15 cellular contexts compared by ENCODE assay signal in genomic region chr21:39106881-39107462, GRCh38.
DNase-seq lines count a peak whose midpoint lies in the region; ATAC-seq and TF ChIP-seq lines count a peak whose summit lies in the region.
"Had no signal": no experiment of that assay in that cellular context is flagged by ENCODE, and none has a peak within 500 bp of the region (broad histone marks: within the 10 kb centered on the region; RNA-seq: fewer than 3 reads in every experiment).

No MANE protein-coding gene starts in this region.

- H3K27ac ChIP-seq in BLaER1: no peak overlapping the region
- peak overlapping the region; percentile 71 for H3K27ac ChIP-seq in neutrophil
- H3K27ac ChIP-seq: GM23248 had no signal

- H3K4me3 Mint-ChIP-seq in CD14-positive monocyte (no peak overlapping the region), endothelial cell (ENCODE audit: unreplicated experiment) (no peak overlapping the region)
- no peak overlapping the region for H3K4me3 Mint-ChIP-seq in activated naive CD4-positive, alpha-beta T cell treated with anti-CD3 and anti-CD28 coated beads for 36 hours
- H3K4me3 Mint-ChIP-seq: B cell; CD8-positive, alpha-beta memory T cell had no signal

- H3K9me3 Mint-ChIP-seq in CD14-positive monocyte (peaks cover 0 to 4% (median 0%) of the 10 kb centered on the region in 7 donors), endothelial cell (ENCODE audit: unreplicated experiment) (no peaks in the 10 kb centered on the region)
- H3K9me3 Mint-ChIP-seq in activated naive CD4-positive, alpha-beta T cell treated with anti-CD3 and anti-CD28 coated beads for 36 hours: no peaks in the 10 kb centered on the region
- H3K9me3 Mint-ChIP-seq: CD8-positive, alpha-beta memory T cell had no signal

- no peaks in the 10 kb centered on the region for H4K20me1 ChIP-seq in BLaER1

- H3K9me3 ChIP-seq in BLaER1: 0 out of 2 replicates have a peak, but pooled peaks cover 5% of the 10 kb centered on the region
- H3K9me3 ChIP-seq in neutrophil: no peaks in the 10 kb centered on the region
- H3K9me3 ChIP-seq: Caco-2, HAP-1 had no signal

- H3K27ac Mint-ChIP-seq in CD14-positive monocyte: peak overlapping the region in 5 of 7 donors; percentile 49 to 97 (median 83)
- H3K27ac Mint-ChIP-seq in endothelial cell (ENCODE audit: unreplicated experiment): peak overlapping the region; percentile 77
- no peak overlapping the region for H3K27ac Mint-ChIP-seq in activated naive CD4-positive, alpha-beta T cell treated with anti-CD3 and anti-CD28 coated beads for 36 hours
- H3K27ac Mint-ChIP-seq: B cell; CD8-positive, alpha-beta memory T cell had no signal

- H3K36me3 Mint-ChIP-seq in CD14-positive monocyte (peaks cover 0 to 3% of the 10 kb centered on the region in 2 donors), endothelial cell (ENCODE audit: low read depth, unreplicated experiment) (no peaks in the 10 kb centered on the region)
- H3K36me3 Mint-ChIP-seq in activated naive CD4-positive, alpha-beta T cell treated with anti-CD3 and anti-CD28 coated beads for 36 hours (ENCODE audit: low read depth): no peaks in the 10 kb centered on the region
- H3K36me3 Mint-ChIP-seq: CD8-positive, alpha-beta memory T cell had no signal

- DNase-seq in CD14-positive monocyte (ENCODE audit: low spot score): no peak
- DNase-seq in endothelial cell (ENCODE audit: low spot score): no peak
- no peak for DNase-seq in epidermal melanocyte (ENCODE audit: insufficient read length, low spot score)
- DNase-seq in activated naive CD4-positive, alpha-beta T cell treated with anti-CD3 and anti-CD28 coated beads for 36 hours: no peak
- no peak for DNase-seq in NCI-H2227 (lab: John Stamatoyannopoulos, UW; ENCODE audit: unreplicated experiment)
- DNase-seq: Caco-2; CD8-positive, alpha-beta memory T cell; DMS 273 treated with DMSO at 0.1 percent for 48 hours; GM23248 had no signal

- H3K4me3 ChIP-seq in BLaER1 (no peak overlapping the region), neutrophil (ENCODE audit: low read depth in 1 of 2, low read length in 1 of 2) (no peak overlapping the region)
- H3K4me3 ChIP-seq: GM23248, HAP-1, K562 had no signal

- peaks cover 0 to 2% (median 2%) of the 10 kb centered on the region in 3 donors for H3K27me3 Mint-ChIP-seq in CD14-positive monocyte (ENCODE audit: low read depth in 3 of 3)
- peaks cover 4% of the 10 kb centered on the region for H3K27me3 Mint-ChIP-seq in endothelial cell (ENCODE audit: unreplicated experiment)
- H3K27me3 Mint-ChIP-seq in activated naive CD4-positive, alpha-beta T cell treated with anti-CD3 and anti-CD28 coated beads for 36 hours (ENCODE audit: low read depth): peaks cover 7% of the 10 kb centered on the region

- no peak for ATAC-seq in GM19455 (IDR thresholded peaks at IDR 0.05; ENCODE audit: unreplicated experiment)

- TF ChIP-seq CTCF in CD14-positive monocyte (IDR thresholded peaks at IDR 0.05) (no peak), endothelial cell (IDR thresholded peaks at IDR 0.05; ENCODE audit: unreplicated experiment) (no peak), neutrophil (IDR thresholded peaks at IDR 0.05) (no peak)

- H3K9ac ChIP-seq in BLaER1: no peak overlapping the region
- H3K9ac ChIP-seq: GM23248 had no signal

- H3K4me1 Mint-ChIP-seq in CD14-positive monocyte (peaks cover 57% of the 10 kb centered on the region), endothelial cell (ENCODE audit: unreplicated experiment) (peaks cover 6% of the 10 kb centered on the region)
- no peaks in the 10 kb centered on the region for H3K4me1 Mint-ChIP-seq in activated naive CD4-positive, alpha-beta T cell treated with anti-CD3 and anti-CD28 coated beads for 36 hours (ENCODE audit: low read depth)
- H3K4me1 Mint-ChIP-seq: B cell; CD8-positive, alpha-beta memory T cell had no signal

- H3K4me1 ChIP-seq in BLaER1 (peaks cover 12% of the 10 kb centered on the region), neutrophil (ENCODE audit: control insufficient read depth in 1 of 2, insufficient read depth in 1 of 2, low read depth in 1 of 2, low read length in 1 of 2) (peaks cover 34 to 37% of the 10 kb centered on the region in 2 experiments)
- H3K4me1 ChIP-seq: Caco-2, HAP-1 had no signal

- H3K4me2 ChIP-seq in BLaER1: peak overlapping the region; percentile 65

- CTCF ChIA-PET in activated naive CD4-positive, alpha-beta T cell treated with anti-CD3 and anti-CD28 coated beads for 36 hours (lab: Charles Lee): no interaction called here

- H3K27me3 ChIP-seq in BLaER1 (no peaks in the 10 kb centered on the region), neutrophil (no peaks in the 10 kb centered on the region)

- intact Hi-C loops in CD14-positive monocyte (cut with micrococcal nuclease): no loop called here
- intact Hi-C loops in activated naive CD4-positive, alpha-beta T cell treated with anti-CD3 and anti-CD28 coated beads for 36 hours (cut with micrococcal nuclease): no loop called here

- no peaks in the 10 kb centered on the region for H3K36me3 ChIP-seq in BLaER1
- H3K36me3 ChIP-seq in neutrophil: no peaks in the 10 kb centered on the region
- H3K36me3 ChIP-seq: HAP-1 had no signal
